ENCODE assay signal across 23 cellular contexts in the genomic region with DNA sequence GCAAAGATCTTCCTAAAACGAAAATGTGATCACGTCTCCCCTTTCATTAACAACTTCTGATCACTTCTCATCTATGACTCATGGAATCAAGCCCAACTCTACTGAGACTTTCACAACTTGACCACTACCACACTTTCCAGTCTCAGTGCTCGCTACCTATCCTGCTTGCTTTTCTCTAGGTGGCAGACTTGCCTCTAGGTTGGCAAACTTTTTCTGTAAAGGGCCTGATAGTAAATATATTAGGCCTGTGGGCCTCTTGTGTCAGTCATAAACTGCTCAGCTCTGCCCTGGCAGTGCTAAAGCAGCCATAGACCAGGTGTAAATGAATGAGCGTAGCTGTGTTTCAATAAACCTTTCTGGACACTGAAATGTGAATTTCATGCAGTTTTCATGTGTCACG. TPM values are rescaled to one million over a fixed set of nuclear protein-coding genes. Genes with fewer than 3 reads are reported as not detected.
A peak's percentile ranks its signal among the peaks of the same experiment; 100 is the strongest.
DNase-seq lines count a peak whose midpoint lies in the region; FAIRE-seq and TF ChIP-seq lines count a peak whose summit lies in the region.
"Had no signal": no experiment of that assay in that cellular context is flagged by ENCODE, and none has a peak within 500 bp of the region (broad histone marks: within the 10 kb centered on the region; RNA-seq: fewer than 3 reads in every experiment).

No MANE protein-coding gene starts in this region.

- CTCF ChIA-PET in OCI-LY7 (lab: Charles Lee; ENCODE audit: unreplicated experiment), result no interaction called here

- FAIRE-seq in GM12891 (lab: Jason Lieb, UNC), result no peak
- FAIRE-seq: GM12878, GM18507 had no signal

- POLR2A ChIA-PET in OCI-LY7 (lab: Charles Lee), result no interaction called here

- H3K4me2 ChIP-seq in OCI-LY7 (ENCODE audit: low read length) (no peak overlapping the region), hepatocyte (no peak overlapping the region)

- no peak overlapping the region for H2AFZ ChIP-seq in OCI-LY7 (ENCODE audit: low read length)
- H2AFZ ChIP-seq in hepatocyte, result no peak overlapping the region

- WGBS in hepatocyte (ENCODE audit: low lambda C conversion rate, missing lambda C conversion rate), result 92% methylated on average over 5 of the region's 5 CpGs

- H3K36me3 ChIP-seq in OCI-LY7 (ENCODE audit: insufficient read depth, low read length) (no peaks in the 10 kb centered on the region), hepatocyte (replicated peaks; ENCODE audit: insufficient read depth, low read depth) (no peaks in the 10 kb centered on the region)
- H3K36me3 ChIP-seq: SJSA1 had no signal

- H3K79me2 ChIP-seq in OCI-LY7 (ENCODE audit: insufficient read depth, low read depth, low read length), result no peaks in the 10 kb centered on the region
- H3K79me2 ChIP-seq in hepatocyte, result no peaks in the 10 kb centered on the region

- no peak overlapping the region for H3K27ac ChIP-seq in C4-2B
- H3K27ac ChIP-seq in OCI-LY7 (ENCODE audit: low read depth, low read length, poor library complexity, severe bottlenecking), result no peak overlapping the region
- H3K27ac ChIP-seq in hepatocyte, result no peak overlapping the region
- no peak overlapping the region for H3K27ac ChIP-seq in dorsolateral prefrontal cortex
- H3K27ac ChIP-seq: SJSA1 had no signal

- TF ChIP-seq CTCF in C4-2B (conservative IDR thresholded peaks at IDR 0.05) (peak; percentile 7; the same call in 1 of the 2 replicates), GM12872 (IDR thresholded peaks at IDR 0.05; ENCODE audit: insufficient read depth, low read depth, low read length) (peak; percentile 20; the same call in 1 of the 3 replicates), OCI-LY7 (conservative IDR thresholded peaks at IDR 0.05; ENCODE audit: low read length) (0 out of 2 replicates have a peak, but pooled peaks have one; percentile 15), hepatocyte (IDR thresholded peaks at IDR 0.05; ENCODE audit: poor library complexity) (peak; percentile 14), dorsolateral prefrontal cortex (IDR thresholded peaks at IDR 0.05 in 54 of 56, conservative IDR thresholded peaks at IDR 0.05 in 2 of 56; ENCODE audit: low read depth in 1 of 56, partially characterized antibody in 56 of 56) (peak in 1 of 56 donors; percentile 14)

- H3K4me3 ChIP-seq in OCI-LY7 (ENCODE audit: low read depth, low read length, poor library complexity, severe bottlenecking) (no peak overlapping the region), hepatocyte (no peak overlapping the region), dorsolateral prefrontal cortex (no peak overlapping the region)
- H3K4me3 ChIP-seq: GM12878, SJSA1 had no signal

- H4K20me1 ChIP-seq in OCI-LY7 (ENCODE audit: insufficient read depth, low read length) (no peaks in the 10 kb centered on the region), hepatocyte (ENCODE audit: insufficient read depth, poor library complexity, severe bottlenecking) (no peaks in the 10 kb centered on the region)

- no peaks in the 10 kb centered on the region for H3K9me2 ChIP-seq in OCI-LY7 (ENCODE audit: insufficient read depth, low read length)
- no peaks in the 10 kb centered on the region for H3K9me2 ChIP-seq in hepatocyte (replicated peaks; ENCODE audit: insufficient read depth)

- no peak for TF ChIP-seq POLR2A in GM12891 (IDR thresholded peaks at IDR 0.05; ENCODE audit: low read depth, low read length)

- no TSS peak for BruUV-seq in OCI-LY7 (replicated peaks; lab: Mats Ljungman, UMichigan)

- DNase-seq in OCI-LY7 (ENCODE audit: low spot score), result no peak
- DNase-seq in hepatocyte (ENCODE audit: low spot score), result no peak
- no peak for DNase-seq in GM12891 (ENCODE audit: insufficient read length, low spot score)
- no peak for DNase-seq in SK-N-DZ (ENCODE audit: low spot score)
- DNase-seq in activated T-cell treated with anti-CD3 and anti-CD28 coated beads for 4 hours, result no peak
- no peak for DNase-seq in dorsolateral prefrontal cortex
- DNase-seq: ACHN; Calu3; CD4-positive, CD25-positive, alpha-beta regulatory T cell; DMS53; KBM-7; NCI-H1092 treated with DMSO at 0.1 percent for 48 hours; NCI-H2081 treated with DMSO at 0.1 percent for 48 hours; NCI-H510A treated with DMSO at 0.1 percent for 48 hours; NK-92 treated with Interleukin-12 subunit alpha and Interleukin-12 subunit beta, amount 100 ng/mL, for 24 hours; PC-3; T-helper 1 cell had no signal

- H3K9me3 ChIP-seq in OCI-LY7 (ENCODE audit: low read length), result no peaks in the 10 kb centered on the region
- no peaks in the 10 kb centered on the region for H3K9me3 ChIP-seq in hepatocyte (ENCODE audit: low read depth)
- H3K9me3 ChIP-seq: SJSA1 had no signal

- H3K4me1 ChIP-seq in OCI-LY7 (ENCODE audit: insufficient read depth, low read length, poor library complexity, severe bottlenecking) (no peaks in the 10 kb centered on the region), hepatocyte (ENCODE audit: insufficient read depth) (no peaks in the 10 kb centered on the region)
- H3K4me1 ChIP-seq: SJSA1 had no signal

- intact Hi-C loops in OCI-LY7 (cut with micrococcal nuclease; ENCODE audit: unreplicated experiment), result no loop called here
- intact Hi-C loops in dorsolateral prefrontal cortex (cut with DNase I), result no loop called here

- H3K27me3 ChIP-seq in hepatocyte (peaks cover 9% of the 10 kb centered on the region), dorsolateral prefrontal cortex (no peaks in the 10 kb centered on the region)
- H3K27me3 ChIP-seq: SJSA1 had no signal

TF ChIP-seq in GM12891, 5 proteins besides CTCF, POLR2A, EP300 and RAD21:
- no peak for TF ChIP-seq PAX5 (IDR thresholded peaks at IDR 0.05; ENCODE audit: insufficient read depth, low read length, severe bottlenecking)
- TF ChIP-seq SPI1 (IDR thresholded peaks at IDR 0.05; ENCODE audit: low read depth, low read length), result no peak

RNA-seq across cellular contexts. Expression of a gene that starts 21.5 kb away (rescaled TPM):
- not detected in 2 replicates for total RNA-seq in OCI-LY7 (2014; rRNA removed; shearing (Covaris generic))
- not detected in 2 replicates for total RNA-seq in OCI-LY7 (2022)
- total RNA-seq in hepatocyte, result not detected in 2 replicates
- not detected in 2 replicates for polyA plus RNA-seq in hepatocyte
- not detected for polyA plus RNA-seq in GM12891 (2012; ENCODE audit: low read depth, missing spikeins)
- polyA plus RNA-seq in SK-N-DZ (2014; cell fraction: cytosol; rRNA removed), result not detected in 2 replicates
- not detected in 2 replicates for polyA plus RNA-seq in SK-N-DZ (2014; cell fraction: nucleus; rRNA removed)
- not detected for total RNA-seq in dorsolateral prefrontal cortex
- total RNA-seq: Calu3; CD4-positive, CD25-positive, alpha-beta regulatory T cell; GM12878; M059J; PC-3; SJSA1 had no signal
- polyA plus RNA-seq: CD4-positive, CD25-positive, alpha-beta regulatory T cell; GM12878 had no signal
